Comparison of ENCODE assay signal across 14 cellular contexts in genomic region chr10:57964371-57964770, GRCh38.
DNase-seq lines count a peak whose midpoint lies in the region; ATAC-seq, FAIRE-seq and TF ChIP-seq lines count a peak whose summit lies in the region.
"Had no signal": no experiment of that assay in that cellular context is flagged by ENCODE, and none has a peak within 500 bp of the region (broad histone marks: within the 10 kb centered on the region; RNA-seq: fewer than 3 reads in every experiment).

No MANE protein-coding gene starts in this region.

- no peaks in the 10 kb centered on the region for H3K9me3 ChIP-seq in pancreas
- H3K9me3 ChIP-seq: transverse colon had no signal

- intact Hi-C loops in dorsolateral prefrontal cortex (cut with DNase I) = no loop called here
- intact Hi-C loops in pancreas (cut with DNase I) = no loop called here
- intact Hi-C loops in CD14-positive monocyte (cut with micrococcal nuclease) = no loop called here

- peak; percentile 87 for DNase-seq in EL
- DNase-seq in NCI-H774 (lab: John Stamatoyannopoulos, UW) = peak; percentile 21
- DNase-seq in dorsolateral prefrontal cortex = peak; percentile 5 to 79 (median 59)
- DNase-seq in pancreas = no peak
- no peak for DNase-seq in central memory CD4-positive, alpha-beta T cell
- no peak for DNase-seq in RPMI8226
- DNase-seq in CD14-positive monocyte (ENCODE audit: low spot score) = no peak
- DNase-seq: activated gamma-delta T cell, NCI-H146, transverse colon had no signal

- FAIRE-seq in pancreas (lab: Jason Lieb, UNC) = no peak
- FAIRE-seq: endometrium, keratinocyte had no signal

- TF ChIP-seq CTCF in dorsolateral prefrontal cortex (IDR thresholded peaks at IDR 0.05 in 54 of 56, conservative IDR thresholded peaks at IDR 0.05 in 2 of 56; ENCODE audit: low read depth in 1 of 56, partially characterized antibody in 56 of 56) = peak in 2 of 56 donors; percentile 21 to 24
- TF ChIP-seq CTCF in pancreas (IDR thresholded peaks at IDR 0.05) = no peak
- no peak for TF ChIP-seq CTCF in CD14-positive monocyte (IDR thresholded peaks at IDR 0.05)

- no peaks in the 10 kb centered on the region for H3K36me3 Mint-ChIP-seq in CD14-positive monocyte

- ATAC-seq in pancreas (peak in 3 of 4 donors; percentile 31 to 63 (median 62)), HG03442 (IDR thresholded peaks at IDR 0.05; ENCODE audit: unreplicated experiment) (no peak)
- ATAC-seq: activated CD4-positive, CD25-positive, alpha-beta regulatory T cell treated with anti-CD3 and anti-CD28 coated beads, Interleukin-2, amount 50 U/mL, for 24 hours had no signal

- no peaks in the 10 kb centered on the region for H3K36me3 ChIP-seq in pancreas
- H3K36me3 ChIP-seq: transverse colon had no signal

- peak overlapping the region in 38 of 59 donors; percentile 0 to 77 (median 36) for H3K27ac ChIP-seq in dorsolateral prefrontal cortex
- H3K27ac ChIP-seq in pancreas = no peak overlapping the region
- H3K27ac ChIP-seq: transverse colon had no signal

- no peaks in the 10 kb centered on the region for H3K4me1 ChIP-seq in pancreas
- H3K4me1 ChIP-seq: transverse colon had no signal

- H3K4me3 Mint-ChIP-seq in CD14-positive monocyte = no peak overlapping the region

- peak overlapping the region in 15 of 59 donors; percentile 3 to 35 (median 22) for H3K4me3 ChIP-seq in dorsolateral prefrontal cortex
- no peak overlapping the region for H3K4me3 ChIP-seq in pancreas
- H3K4me3 ChIP-seq: transverse colon had no signal

- H3K27me3 ChIP-seq in dorsolateral prefrontal cortex = no peaks in the 10 kb centered on the region
- no peaks in the 10 kb centered on the region for H3K27me3 ChIP-seq in pancreas
- H3K27me3 ChIP-seq: transverse colon had no signal

- WGBS in pancreas, 2 donors = 73 to 80% methylated on average over 3 of the region's 3 CpGs

- H3K9me3 Mint-ChIP-seq in CD14-positive monocyte = peaks cover 0 to 6% (median 2%) of the 10 kb centered on the region in 7 donors

- no peak overlapping the region for H3K27ac Mint-ChIP-seq in CD14-positive monocyte

- H3K27me3 Mint-ChIP-seq in CD14-positive monocyte (ENCODE audit: low read depth in 3 of 3) = no peaks in the 10 kb centered on the region

- H3K4me1 Mint-ChIP-seq in CD14-positive monocyte = no peaks in the 10 kb centered on the region

Comparison
In these comparisons a context has a peak if more than half of its experiments do, and no peak if none do; other contexts are left out.
1. DNase-seq: peak in EL (single experiment), NCI-H774 (single experiment) and dorsolateral prefrontal cortex (10 of 10); none in pancreas (0 of 6), central memory CD4-positive, alpha-beta T cell (single experiment), RPMI8226 (single experiment) and CD14-positive monocyte (single experiment).
2. H3K27ac ChIP-seq: peak in dorsolateral prefrontal cortex (38 of 59); none in pancreas (0 of 4).